In the genomic region with DNA sequence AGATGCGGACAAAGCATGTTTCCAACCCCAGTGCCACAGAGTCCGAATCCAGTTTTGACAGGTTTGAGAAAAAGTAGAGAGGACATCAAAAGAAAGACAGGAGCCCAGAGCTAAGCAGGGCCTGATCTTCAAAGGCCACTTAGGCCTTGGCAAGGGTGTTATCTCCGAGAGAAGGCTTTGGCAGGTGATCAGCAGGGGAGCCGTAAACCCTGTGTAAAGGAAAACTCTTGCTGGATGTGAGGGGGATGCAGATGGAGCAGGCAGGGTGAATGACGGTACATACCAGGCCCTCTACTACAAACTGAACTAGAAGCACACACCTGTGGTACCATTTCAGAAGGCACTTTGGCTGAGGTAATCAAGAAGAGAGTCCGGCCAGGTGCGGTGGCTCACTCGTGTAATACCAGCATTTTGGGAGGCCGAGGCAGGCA, we compare ENCODE assay signal across 8 cellular contexts. TPM values are rescaled to one million over a fixed set of nuclear protein-coding genes. Genes with fewer than 3 reads are reported as not detected.
A peak's percentile ranks its signal among the peaks of the same experiment; 100 is the strongest.
DNase-seq lines count a peak whose midpoint lies in the region; ATAC-seq and TF ChIP-seq lines count a peak whose summit lies in the region.

No MANE protein-coding gene starts in this region.

- H2AFZ ChIP-seq in smooth muscle cell (ENCODE audit: low read depth), result no peak overlapping the region

- H3K9ac ChIP-seq in smooth muscle cell (ENCODE audit: low read depth), result no peak overlapping the region

- no peak for TF ChIP-seq CTCF in foreskin fibroblast (IDR thresholded peaks at IDR 0.05; ENCODE audit: low read depth, low read length)
- TF ChIP-seq CTCF in smooth muscle cell (IDR thresholded peaks at IDR 0.05; ENCODE audit: borderline replicate concordance, insufficient read depth, poor library complexity, severe bottlenecking), result no peak

- H3K27ac ChIP-seq in SJSA1 (no peak overlapping the region), smooth muscle cell (ENCODE audit: low read depth) (peak overlapping the region; percentile 88)

- H3K79me2 ChIP-seq in smooth muscle cell (ENCODE audit: low read depth), result peaks cover 34% of the 10 kb centered on the region

- 88% methylated on average over 9 of the region's 9 CpGs for WGBS in smooth muscle cell (ENCODE audit: low lambda C conversion rate)

- H3K4me2 ChIP-seq in smooth muscle cell, result peak overlapping the region; percentile 86

- H3K4me1 ChIP-seq in SJSA1 (replicated peaks) (peaks cover 47% of the 10 kb centered on the region), smooth muscle cell (ENCODE audit: low read depth) (peaks cover 20% of the 10 kb centered on the region)

- peaks cover 32% of the 10 kb centered on the region for H4K20me1 ChIP-seq in smooth muscle cell (ENCODE audit: low read depth)

- ATAC-seq in GM21825 (IDR thresholded peaks at IDR 0.05; ENCODE audit: unreplicated experiment), result no peak

- no peaks in the 10 kb centered on the region for H3K27me3 ChIP-seq in SJSA1 (replicated peaks)
- no peaks in the 10 kb centered on the region for H3K27me3 ChIP-seq in smooth muscle cell (ENCODE audit: low read depth)

- H3K36me3 ChIP-seq in SJSA1 (peaks cover 35% of the 10 kb centered on the region), smooth muscle cell (ENCODE audit: low read depth) (no peaks in the 10 kb centered on the region)

- H3F3A ChIP-seq in smooth muscle cell (ENCODE audit: low read depth), result peaks cover 16% of the 10 kb centered on the region

- H3K9me3 ChIP-seq in SJSA1 (replicated peaks) (no peaks in the 10 kb centered on the region), smooth muscle cell (replicated peaks; ENCODE audit: low read depth) (no peaks in the 10 kb centered on the region)

- H3K4me3 ChIP-seq in SJSA1, result peak overlapping the region; percentile 84
- H3K4me3 ChIP-seq in foreskin fibroblast (ENCODE audit: low read depth in 1 of 2, low read length in 2 of 2), result peak overlapping the region; percentile 67 to 96
- H3K4me3 ChIP-seq in smooth muscle cell, result peak overlapping the region; percentile 73

- DNase-seq in NCI-H1092 treated with DMSO at 0.1 percent for 48 hours (lab: John Stamatoyannopoulos, UW) (peak; percentile 10), NCI-H1092 (lab: John Stamatoyannopoulos, UW) (no peak), SJSA1 (ENCODE audit: low read depth in 1 of 2, low spot score in 2 of 2) (no peak), foreskin fibroblast (no peak), smooth muscle cell (lab: John Stamatoyannopoulos, UW; ENCODE audit: unreplicated experiment) (no peak), MV-4-11 (lab: John Stamatoyannopoulos, UW) (no peak), NCI-H128 (lab: John Stamatoyannopoulos, UW; ENCODE audit: unreplicated experiment) (no peak)

RNA-seq across cellular contexts. Expression of gene HNRNPH1, which starts 1.4 kb away (rescaled TPM):
- 639 and 733 TPM in 2 replicates for total RNA-seq in SJSA1 (2014; rRNA removed; shearing (Covaris generic))
- total RNA-seq in smooth muscle cell, result 384 and 421 TPM in 2 replicates
- polyA plus RNA-seq in smooth muscle cell, result 60.9 and 95.9 TPM in 2 replicates

RNA-seq across cellular contexts. Expression of gene CBY3, which starts 56.0 kb away (rescaled TPM):
- total RNA-seq in SJSA1 (2014; rRNA removed; shearing (Covaris generic)), result not detected in 2 replicates
- not detected in 2 replicates for total RNA-seq in smooth muscle cell
- 0.54 TPM in 1 of 2 replicates, not detected in the other for polyA plus RNA-seq in smooth muscle cell
